ENCODE assay signal across 9 cellular contexts in genomic region chr2:64562148-64562784, GRCh38. TPM values are rescaled to one million over a fixed set of nuclear protein-coding genes. Genes with fewer than 3 reads are reported as not detected.
DNase-seq lines count a peak whose midpoint lies in the region; ATAC-seq and TF ChIP-seq lines count a peak whose summit lies in the region.
"Had no signal": no experiment of that assay in that cellular context is flagged by ENCODE, and none has a peak within 500 bp of the region (broad histone marks: within the 10 kb centered on the region; RNA-seq: fewer than 3 reads in every experiment).

No MANE protein-coding gene starts in this region.

- intact Hi-C loops in CD8-positive, alpha-beta T cell (cut with DNase I, micrococcal nuclease), result loop anchor here (1.0 to 10.0 kb wide), 4 partner anchors 40 to 867 kb away; no protein-coding TSS in a partner anchor
- intact Hi-C loops in left lung (cut with DNase I) (loop anchor here in 1 of 2 donors (5.0 kb wide), 1 partner anchor 40 kb away; the partner anchor contains the start of gene AFTPH), sciatic nerve (cut with DNase I) (no loop called here)

- H3K27ac ChIP-seq in CD8-positive, alpha-beta T cell (ENCODE audit: low read depth, low read length), result no peak overlapping the region
- no peak overlapping the region for H3K27ac ChIP-seq in left lung

- CTCF ChIA-PET in CD8-positive, alpha-beta T cell (lab: Charles Lee), result interaction anchor here (0.7 to 10.2 kb wide), 14 partner anchors 9 to 513 kb away, joined by 3 to 105 read pairs (median 4); partner anchors contain the start of gene AFTPH

- H3K36me3 ChIP-seq in CD8-positive, alpha-beta T cell (ENCODE audit: insufficient read depth, low read length), result no peaks in the 10 kb centered on the region
- H3K36me3 ChIP-seq in left lung, result no peaks in the 10 kb centered on the region

- DNase-seq in CD8-positive, alpha-beta T cell, result no peak
- DNase-seq in left lung (no peak), GM20000 (ENCODE audit: low spot score) (no peak), sciatic nerve (ENCODE audit: low spot score) (no peak), activated gamma-delta T cell (lab: John Stamatoyannopoulos, UW) (no peak)
- DNase-seq: stimulated activated CD4-positive, alpha-beta T cell treated with anti-CD3 and anti-CD28 coated beads, Interleukin-1b, Interleukin-23, amount 100 ng/mL, for 48 hours had no signal

- H3K27me3 ChIP-seq in CD8-positive, alpha-beta T cell (ENCODE audit: insufficient read depth, low read length), result no peaks in the 10 kb centered on the region
- no peaks in the 10 kb centered on the region for H3K27me3 ChIP-seq in left lung

- POLR2A ChIA-PET in CD8-positive, alpha-beta T cell (lab: Charles Lee), result interaction anchor here (0.7 to 1.3 kb wide), 2 partner anchors 39 to 40 kb away, joined by 3 read pairs; no protein-coding TSS in a partner anchor

- no peak overlapping the region for H3K4me3 Mint-ChIP-seq in CD8-positive, alpha-beta T cell
- H3K4me3 Mint-ChIP-seq in IgD-negative memory B cell, result no peak overlapping the region
- H3K4me3 Mint-ChIP-seq in activated T-helper 17 cell treated with anti-CD3 and anti-CD28 coated beads, Interleukin-2, amount 50 U/mL, for 72 hours, result no peak overlapping the region

- peak; percentile 58 for TF ChIP-seq CTCF in CD8-positive, alpha-beta T cell (IDR thresholded peaks at IDR 0.05)
- peak in 1 of 2 donors; percentile 16 for TF ChIP-seq CTCF in left lung (IDR thresholded peaks at IDR 0.05)
- no peak for TF ChIP-seq CTCF in GM20000 (IDR thresholded peaks at IDR 0.05; ENCODE audit: extremely low read depth, missing control alignments)

- peak; percentile 78 for ATAC-seq in CD8-positive, alpha-beta T cell
- peak; percentile 42 for ATAC-seq in activated T-helper 17 cell treated with anti-CD3 and anti-CD28 coated beads, Interleukin-2, amount 50 U/mL, for 72 hours (replicated peaks)
- peak; percentile 71 for ATAC-seq in left lung
- ATAC-seq in sciatic nerve, result no peak
- ATAC-seq in GM19324 (IDR thresholded peaks at IDR 0.05; ENCODE audit: low FRiP score, unreplicated experiment), result no peak

- no peak overlapping the region for H3K27ac Mint-ChIP-seq in CD8-positive, alpha-beta T cell
- peak overlapping the region in 2 of 3 donors; percentile 19 to 53 for H3K27ac Mint-ChIP-seq in IgD-negative memory B cell
- H3K27ac Mint-ChIP-seq in activated T-helper 17 cell treated with anti-CD3 and anti-CD28 coated beads, Interleukin-2, amount 50 U/mL, for 72 hours, result no peak overlapping the region

- H3K9me3 Mint-ChIP-seq in CD8-positive, alpha-beta T cell, result no peaks in the 10 kb centered on the region
- no peaks in the 10 kb centered on the region for H3K9me3 Mint-ChIP-seq in IgD-negative memory B cell
- H3K9me3 Mint-ChIP-seq in activated T-helper 17 cell treated with anti-CD3 and anti-CD28 coated beads, Interleukin-2, amount 50 U/mL, for 72 hours, result no peaks in the 10 kb centered on the region

- no peak overlapping the region for H3K4me3 ChIP-seq in CD8-positive, alpha-beta T cell (ENCODE audit: low read depth, low read length)
- H3K4me3 ChIP-seq in left lung, result no peak overlapping the region

- peaks cover 14% of the 10 kb centered on the region for H3K4me1 ChIP-seq in CD8-positive, alpha-beta T cell (ENCODE audit: insufficient read depth, low read length)
- peaks cover 0 to 17% of the 10 kb centered on the region in 2 donors for H3K4me1 ChIP-seq in left lung

- H3K4me1 Mint-ChIP-seq in CD8-positive, alpha-beta T cell (ENCODE audit: low read depth), result peaks cover 30% of the 10 kb centered on the region
- H3K4me1 Mint-ChIP-seq in IgD-negative memory B cell, result peaks cover 23 to 29% (median 28%) of the 10 kb centered on the region in 3 donors
- H3K4me1 Mint-ChIP-seq in activated T-helper 17 cell treated with anti-CD3 and anti-CD28 coated beads, Interleukin-2, amount 50 U/mL, for 72 hours, result peaks cover 17% of the 10 kb centered on the region

- peaks cover 18% of the 10 kb centered on the region for H3K36me3 Mint-ChIP-seq in CD8-positive, alpha-beta T cell
- H3K36me3 Mint-ChIP-seq in IgD-negative memory B cell, result no peaks in the 10 kb centered on the region
- peaks cover 32% of the 10 kb centered on the region for H3K36me3 Mint-ChIP-seq in activated T-helper 17 cell treated with anti-CD3 and anti-CD28 coated beads, Interleukin-2, amount 50 U/mL, for 72 hours (ENCODE audit: low read depth)

- no peaks in the 10 kb centered on the region for H3K9me3 ChIP-seq in CD8-positive, alpha-beta T cell (ENCODE audit: low read length)
- H3K9me3 ChIP-seq in left lung, result no peaks in the 10 kb centered on the region

- no peaks in the 10 kb centered on the region for H3K27me3 Mint-ChIP-seq in CD8-positive, alpha-beta T cell (ENCODE audit: low read depth)
- H3K27me3 Mint-ChIP-seq in IgD-negative memory B cell, result no peaks in the 10 kb centered on the region
- no peaks in the 10 kb centered on the region for H3K27me3 Mint-ChIP-seq in activated T-helper 17 cell treated with anti-CD3 and anti-CD28 coated beads, Interleukin-2, amount 50 U/mL, for 72 hours

RNA-seq across cellular contexts. Expression of gene AFTPH, which starts 38.1 kb away (rescaled TPM):
- 10 to 100 TPM; 23.0 to 25.9 TPM for total RNA-seq in CD8-positive, alpha-beta T cell
- 63.5 TPM for polyA plus RNA-seq in IgD-negative memory B cell
- total RNA-seq in activated T-helper 17 cell treated with anti-CD3 and anti-CD28 coated beads, Interleukin-2, amount 50 U/mL, for 72 hours, result 10 to 100 TPM; 32.3 to 49.8 TPM
- total RNA-seq in left lung (10 to 100 TPM; 29.9 to 33.7 TPM), sciatic nerve (31.6 TPM)

Comparison
In these comparisons a context has a peak if more than half of its experiments do, and no peak if none do; other contexts are left out.
1. ATAC-seq: peak in CD8-positive, alpha-beta T cell (single experiment), activated T-helper 17 cell treated with anti-CD3 and anti-CD28 coated beads, Interleukin-2, amount 50 U/mL, for 72 hours (single experiment) and left lung (single experiment); none in sciatic nerve (single experiment) and GM19324 (single experiment).
2. H3K27ac Mint-ChIP-seq: peak in IgD-negative memory B cell (2 of 3); none in CD8-positive, alpha-beta T cell (single experiment) and activated T-helper 17 cell treated with anti-CD3 and anti-CD28 coated beads, Interleukin-2, amount 50 U/mL, for 72 hours (single experiment).